In genomic region chr5:116062352-116062751, GRCh38 we compare ENCODE assay signal across 27 cellular contexts. TPM values are rescaled to one million over a fixed set of nuclear protein-coding genes. Genes with fewer than 3 reads are reported as not detected.
DNase-seq lines count a peak whose midpoint lies in the region; ATAC-seq and TF ChIP-seq lines count a peak whose summit lies in the region.
"Had no signal": no experiment of that assay in that cellular context is flagged by ENCODE, and none has a peak within 500 bp of the region (broad histone marks: within the 10 kb centered on the region; RNA-seq: fewer than 3 reads in every experiment).

No MANE protein-coding gene starts in this region.

- no peaks in the 10 kb centered on the region for H3F3A ChIP-seq in neural cell (ENCODE audit: insufficient read depth, low read length, poor library complexity, severe bottlenecking)

- H2AFZ ChIP-seq in HCT116 (ENCODE audit: low read depth, low read length, poor library complexity, severe bottlenecking) (no peak overlapping the region), OCI-LY7 (ENCODE audit: low read length) (no peak overlapping the region), neural cell (ENCODE audit: low read depth, low read length) (no peak overlapping the region)

- H4K20me1 ChIP-seq in HCT116 (ENCODE audit: insufficient read depth) (no peaks in the 10 kb centered on the region), OCI-LY7 (ENCODE audit: insufficient read depth, low read length) (no peaks in the 10 kb centered on the region), neural cell (ENCODE audit: insufficient read depth) (no peaks in the 10 kb centered on the region)

- H3K27me3 ChIP-seq in HCT116 (ENCODE audit: insufficient read depth, low read length), result no peaks in the 10 kb centered on the region
- H3K27me3 ChIP-seq in neural cell (ENCODE audit: insufficient read depth, low read depth, low read length), result no peaks in the 10 kb centered on the region
- H3K27me3 ChIP-seq: right atrium auricular region had no signal

- H3K79me2 ChIP-seq in HCT116 (ENCODE audit: insufficient read depth, low read length), result no peaks in the 10 kb centered on the region
- no peaks in the 10 kb centered on the region for H3K79me2 ChIP-seq in OCI-LY7 (ENCODE audit: insufficient read depth, low read depth, low read length)
- no peaks in the 10 kb centered on the region for H3K79me2 ChIP-seq in neural cell (replicated peaks; ENCODE audit: insufficient read depth, low read length)

- H3K4me1 ChIP-seq in HCT116 (ENCODE audit: control insufficient read depth in 1 of 2, insufficient read depth in 2 of 2, low read length in 2 of 2) (peaks cover 4 to 49% of the 10 kb centered on the region in 2 experiments; a peak in 3 of 4 replicates), OCI-LY7 (ENCODE audit: insufficient read depth, low read length, poor library complexity, severe bottlenecking) (no peaks in the 10 kb centered on the region)
- H3K4me1 ChIP-seq: left ventricle myocardium inferior, right atrium auricular region, spleen had no signal

- RAD21 ChIA-PET in HCT116 (lab: Charles Lee; ENCODE audit: low non-redundant PET in 1 of 2, low total read pairs in 2 of 2, uncharacterized antibody in 2 of 2, unreplicated experiment in 2 of 2), result no interaction called here

- CTCF ChIA-PET in HCT116 (lab: Charles Lee) (interaction anchor here (1.1 to 2.1 kb wide), 2 partner anchors 174 to 428 kb away, joined by 3 to 7 read pairs; no protein-coding TSS in a partner anchor), OCI-LY7 (lab: Charles Lee; ENCODE audit: unreplicated experiment) (no interaction called here)

- DNase-seq in DMS 273 (lab: John Stamatoyannopoulos, UW; ENCODE audit: unreplicated experiment) (peak; percentile 10), DMS 273 treated with DMSO at 0.1 percent for 48 hours (lab: John Stamatoyannopoulos, UW) (no peak), HCT116 (ENCODE audit: low read depth, low spot score) (no peak), OCI-LY7 (ENCODE audit: low spot score) (no peak), activated T-cell treated with anti-CD3 and anti-CD28 coated beads for 4 hours (no peak), erythroblast (lab: John Stamatoyannopoulos, UW) (no peak), NCI-H82 treated with DMSO at 0.1 percent for 48 hours (lab: John Stamatoyannopoulos, UW; ENCODE audit: unreplicated experiment) (no peak)
- DNase-seq: 8988T; activated CD4-positive, alpha-beta T cell treated with anti-CD3 and anti-CD28 coated beads for 36 hours; islet precursor cell; left ventricle myocardium inferior; mesenchymal stem cell; MM.1S; NCI-H2029; NCI-H524 treated with DMSO at 0.1 percent for 48 hours; spleen; stimulated activated CD4-positive, alpha-beta T cell treated with anti-CD3 and anti-CD28 coated beads, Interleukin-2, amount 100 ng/mL, for 24 hours; stimulated activated naive CD8-positive, alpha-beta T cell treated with anti-CD3 and anti-CD28 coated beads, Interleukin-15, Interleukin-2, amounts not matched to agents 100 U/mL and 50 U/mL, for 24 hours; SW 1271 had no signal

- ATAC-seq in HCT116, result peak; percentile 42; the same call in 1 of the 2 replicates
- ATAC-seq: activated CD4-positive, alpha-beta T cell treated with anti-CD3 and anti-CD28 coated beads for 36 hours; activated naive CD4-positive, alpha-beta T cell treated with anti-CD3 and anti-CD28 coated beads, Interleukin-2, amount 50 U/mL, for 72 hours; stimulated activated naive CD8-positive, alpha-beta T cell treated with anti-CD3 and anti-CD28 coated beads, Interleukin-15, Interleukin-2, amounts not matched to agents 100 U/mL and 50 U/mL, for 24 hours had no signal

- H3K9me3 ChIP-seq in HCT116 (ENCODE audit: control insufficient read depth in 1 of 2, insufficient read depth in 1 of 2, low read depth in 1 of 2, low read length in 2 of 2) (no peaks in the 10 kb centered on the region), OCI-LY7 (ENCODE audit: low read length) (no peaks in the 10 kb centered on the region), neural cell (ENCODE audit: low read length) (no peaks in the 10 kb centered on the region)
- H3K9me3 ChIP-seq: left ventricle myocardium inferior, right atrium auricular region, spleen had no signal

- no peak for TF ChIP-seq EP300 in neural cell (conservative IDR thresholded peaks at IDR 0.05; ENCODE audit: poor library complexity, severe bottlenecking)

- peak; percentile 71 for TF ChIP-seq RAD21 in HCT116 (IDR thresholded peaks at IDR 0.05; ENCODE audit: low read depth)
- TF ChIP-seq RAD21 in neural cell (conservative IDR thresholded peaks at IDR 0.05), result no peak

- POLR2A ChIA-PET in HCT116 (lab: Charles Lee), result no interaction called here
- POLR2A ChIA-PET in OCI-LY7 (lab: Charles Lee), result interaction anchor here (0.8 kb wide), 1 partner anchor 23 kb away, joined by 3 read pairs; no protein-coding TSS in a partner anchor

- H3K36me3 ChIP-seq in HCT116 (ENCODE audit: control insufficient read depth in 1 of 2, insufficient read depth in 2 of 2, low read length in 2 of 2) (no peaks in the 10 kb centered on the region), OCI-LY7 (ENCODE audit: insufficient read depth, low read length) (no peaks in the 10 kb centered on the region), neural cell (ENCODE audit: insufficient read depth, low read length) (no peaks in the 10 kb centered on the region)
- H3K36me3 ChIP-seq: left ventricle myocardium inferior, right atrium auricular region, spleen had no signal

- H3K27ac ChIP-seq in HCT116 (ENCODE audit: low read depth, low read length), result no peak overlapping the region
- no peak overlapping the region for H3K27ac ChIP-seq in OCI-LY7 (ENCODE audit: low read depth, low read length, poor library complexity, severe bottlenecking)
- peak overlapping the region; percentile 2 for H3K27ac ChIP-seq in neural cell (ENCODE audit: low read length)
- H3K27ac ChIP-seq: left ventricle myocardium inferior, right atrium auricular region, spleen had no signal

- H3K9ac ChIP-seq in HCT116 (ENCODE audit: low read length) (no peak overlapping the region), neural cell (ENCODE audit: low read length) (no peak overlapping the region)

- H3K4me2 ChIP-seq in HCT116 (ENCODE audit: low read length), result no peak overlapping the region
- H3K4me2 ChIP-seq in OCI-LY7 (ENCODE audit: low read length), result no peak overlapping the region
- H3K4me2 ChIP-seq in neural cell (ENCODE audit: low read length), result peak overlapping the region; percentile 17

- BruUV-seq in HCT116 (replicated peaks; lab: Mats Ljungman, UMichigan) (no TSS peak), OCI-LY7 (replicated peaks; lab: Mats Ljungman, UMichigan) (no TSS peak)

- TF ChIP-seq CTCF in HCT116 (IDR thresholded peaks at IDR 0.05 in 2 of 3, conservative IDR thresholded peaks at IDR 0.05 in 1 of 3; ENCODE audit: borderline replicate concordance in 1 of 3, insufficient read depth in 1 of 3, low read depth in 2 of 3, low read length in 2 of 3), result peak; percentile 22 to 56 (median 38); a peak in 4 of 6 replicates
- peak; percentile 40 for TF ChIP-seq CTCF in OCI-LY7 (conservative IDR thresholded peaks at IDR 0.05; ENCODE audit: low read length)
- no peak for TF ChIP-seq CTCF in neural cell (IDR thresholded peaks at IDR 0.05; ENCODE audit: poor library complexity, severe bottlenecking)

- TF ChIP-seq POLR2A in HCT116 (IDR thresholded peaks at IDR 0.05; ENCODE audit: borderline replicate concordance, extremely low read depth, insufficient read depth, insufficient read length), result no peak
- no peak for TF ChIP-seq POLR2A in erythroblast (IDR thresholded peaks at IDR 0.05; ENCODE audit: low read length)

- intact Hi-C loops in HCT116 (cut with micrococcal nuclease), result no loop called here
- intact Hi-C loops in OCI-LY7 (cut with micrococcal nuclease; ENCODE audit: unreplicated experiment), result loop anchor here (10.0 kb wide), 1 partner anchor 748 kb away; no protein-coding TSS in a partner anchor

- no peak overlapping the region for H3K4me3 ChIP-seq in HCT116 (replicated peaks in 1 of 2; ENCODE audit: low read depth in 1 of 2, low read length in 2 of 2)
- no peak overlapping the region for H3K4me3 ChIP-seq in OCI-LY7 (ENCODE audit: low read depth, low read length, poor library complexity, severe bottlenecking)
- H3K4me3 ChIP-seq in neural cell (ENCODE audit: low read length), result no peak overlapping the region
- H3K4me3 ChIP-seq: left ventricle myocardium inferior, right atrium auricular region, spleen had no signal

- no peaks in the 10 kb centered on the region for H3K9me2 ChIP-seq in HCT116 (ENCODE audit: insufficient read depth)
- no peaks in the 10 kb centered on the region for H3K9me2 ChIP-seq in OCI-LY7 (ENCODE audit: insufficient read depth, low read length)
- H3K9me2 ChIP-seq in neural cell (ENCODE audit: insufficient read depth, low read length), result no peaks in the 10 kb centered on the region

TF ChIP-seq in HCT116, 20 proteins besides CTCF, POLR2A, EP300 and RAD21:
- TF ChIP-seq EZH2 (IDR thresholded peaks at IDR 0.05), result no peak
- TF ChIP-seq CBX3 (IDR thresholded peaks at IDR 0.05; ENCODE audit: low read depth), result peak; percentile 65; the same call in 1 of the 2 replicates
TF ChIP-seq in HCT116: peak in this region for 1.

TF ChIP-seq in neural cell, 6 proteins besides CTCF, POLR2A, EP300 and RAD21 (continues in another document):
- no peak for TF ChIP-seq POLR2AphosphoS5 (IDR thresholded peaks at IDR 0.05)
- TF ChIP-seq TAF1 (IDR thresholded peaks at IDR 0.05; ENCODE audit: low read depth), result no peak
- no peak for TF ChIP-seq EZH2 (IDR thresholded peaks at IDR 0.05; ENCODE audit: borderline replicate concordance, insufficient read depth, low read length, poor library complexity, severe bottlenecking)
- no peak for TF ChIP-seq SMC3 (conservative IDR thresholded peaks at IDR 0.05; ENCODE audit: poor library complexity)

RNA-seq across cellular contexts. Expression of gene COMMD10, which starts 22.5 kb away (rescaled TPM):
- 35.3 TPM for total RNA-seq in HCT116 (2021; ENCODE audit: unreplicated experiment)
- 12.0 and 15.6 TPM in 2 replicates for polyA plus RNA-seq in HCT116 (2012)
- total RNA-seq in OCI-LY7 (2014; rRNA removed; shearing (Covaris generic)), result 11.0 and 15.7 TPM in 2 replicates
- total RNA-seq in OCI-LY7 (2022), result 11.7 and 15.0 TPM in 2 replicates
- 19.8 and 23.1 TPM in 2 replicates for polyA plus RNA-seq in neural cell
- polyA minus RNA-seq in neural cell, result 20.0 and 26.2 TPM in 2 replicates

RNA-seq across cellular contexts. Expression of gene ARL14EPL, which starts 30.1 kb away (rescaled TPM):
- total RNA-seq in HCT116 (2021; ENCODE audit: unreplicated experiment), result 22.9 TPM
- polyA plus RNA-seq in HCT116 (2012), result 17.3 and 18.7 TPM in 2 replicates
- total RNA-seq in OCI-LY7 (2014; rRNA removed; shearing (Covaris generic)), result not detected in 2 replicates
- not detected in 2 replicates for total RNA-seq in OCI-LY7 (2022)
- 0.24 TPM in 1 of 2 replicates, not detected in the other for polyA plus RNA-seq in neural cell
- not detected in 2 replicates for polyA minus RNA-seq in neural cell
- total RNA-seq: activated CD4-positive, alpha-beta T cell treated with anti-CD3 and anti-CD28 coated beads for 36 hours; activated naive CD4-positive, alpha-beta T cell treated with anti-CD3 and anti-CD28 coated beads, Interleukin-2, amount 50 U/mL, for 72 hours; activated T-helper 2 cell treated with anti-CD3 and anti-CD28 coated beads, Interferon-gamma antibody, Interleukin-2, Interleukin-4, amounts not matched to agents 10 μg/mL and 5 μg/mL and 100 μg/mL, durations not matched to agents 14 hours and 24 hours and 36 hours; fibroblast of lung; HT-29; left ventricle myocardium inferior; right atrium auricular region; temporal lobe; ureter had no signal
- polyA plus RNA-seq: fibroblast of lung had no signal

Comparison
In these comparisons a context has a peak if more than half of its experiments do, and no peak if none do; other contexts are left out.
1. RNA of gene ARL14EPL, which starts 30.1 kb away (total RNA-seq): 22.9 TPM in HCT116 (single experiment); not detected in OCI-LY7; every median in the first group is over 10 times any median in the second.